ENCODE assay signal across 12 cellular contexts in genomic region chr16:2388875-2389433, GRCh38. TPM values are rescaled to one million over a fixed set of nuclear protein-coding genes. Genes with fewer than 3 reads are reported as not detected.
DNase-seq lines count a peak whose midpoint lies in the region; ATAC-seq and TF ChIP-seq lines count a peak whose summit lies in the region.
"Had no signal": no experiment of that assay in that cellular context is flagged by ENCODE, and none has a peak within 500 bp of the region (broad histone marks: within the 10 kb centered on the region; RNA-seq: fewer than 3 reads in every experiment).

No MANE protein-coding gene starts in this region.

- H3K9me3 ChIP-seq in body of pancreas (no peaks in the 10 kb centered on the region), right lobe of liver (no peaks in the 10 kb centered on the region)

- TF ChIP-seq CTCF in body of pancreas (IDR thresholded peaks at IDR 0.05) (peak in 1 of 7 experiments; percentile 3), right lobe of liver (IDR thresholded peaks at IDR 0.05) (no peak)

- CTCF ChIA-PET in activated CD4-positive, alpha-beta memory T cell treated with anti-CD3 and anti-CD28 coated beads for 36 hours (lab: Charles Lee) = no interaction called here

- peak overlapping the region; percentile 53 to 68 (median 66) for H3K27ac ChIP-seq in body of pancreas
- H3K27ac ChIP-seq in right lobe of liver = no peak overlapping the region

- no peaks in the 10 kb centered on the region for H3K27me3 ChIP-seq in body of pancreas
- no peaks in the 10 kb centered on the region for H3K27me3 ChIP-seq in right lobe of liver

- H3K4me1 ChIP-seq in body of pancreas = peaks cover 24% of the 10 kb centered on the region
- H3K4me1 ChIP-seq in right lobe of liver = no peaks in the 10 kb centered on the region

- intact Hi-C loops in body of pancreas (cut with DNase I) = no loop called here
- intact Hi-C loops in right lobe of liver (cut with DNase I) = no loop called here
- intact Hi-C loops in activated CD4-positive, alpha-beta memory T cell treated with anti-CD3 and anti-CD28 coated beads for 36 hours (cut with micrococcal nuclease) = no loop called here

- DNase-seq in ELR (ENCODE audit: low read depth) (peak; percentile 62), NCI-H2029 treated with DMSO at 0.1 percent for 48 hours (lab: John Stamatoyannopoulos, UW) (peak; percentile 73), body of pancreas (peak; percentile 94 to 97 (median 95)), right lobe of liver (peak; percentile 48 to 65 (median 55)), erythroblast (lab: John Stamatoyannopoulos, UW) (no peak), 8988T (no peak)
- DNase-seq in activated CD4-positive, alpha-beta memory T cell treated with anti-CD3 and anti-CD28 coated beads for 36 hours = no peak
- DNase-seq: activated CD4-positive, alpha-beta memory T cell treated with anti-CD3 and anti-CD28 coated beads, Interleukin-2, amount 10 ng/mL, durations not matched to agents 7 days and 5 days; amniotic stem cell; NCI-H1048 had no signal

- 7 to 17% methylated on average over 2 of the region's 2 CpGs for WGBS in body of pancreas, 2 donors
- 14% methylated on average over 2 of the region's 2 CpGs for WGBS in right lobe of liver (ENCODE audit: insufficient coverage, low coverage, low lambda C conversion rate, missing lambda C conversion rate)

- peaks cover 3% of the 10 kb centered on the region for H3K27me3 Mint-ChIP-seq in activated CD4-positive, alpha-beta memory T cell treated with anti-CD3 and anti-CD28 coated beads for 36 hours

- H3K9me3 Mint-ChIP-seq in activated CD4-positive, alpha-beta memory T cell treated with anti-CD3 and anti-CD28 coated beads for 36 hours = peaks cover 8% of the 10 kb centered on the region
- H3K9me3 Mint-ChIP-seq: activated CD4-positive, alpha-beta memory T cell treated with anti-CD3 and anti-CD28 coated beads, Interleukin-2, amount 10 ng/mL, durations not matched to agents 7 days and 5 days had no signal

- POLR2A ChIA-PET in activated CD4-positive, alpha-beta memory T cell treated with anti-CD3 and anti-CD28 coated beads for 36 hours (lab: Charles Lee) = no interaction called here

- H3K4me3 Mint-ChIP-seq in activated CD4-positive, alpha-beta memory T cell treated with anti-CD3 and anti-CD28 coated beads for 36 hours = no peak overlapping the region
- H3K4me3 Mint-ChIP-seq: activated CD4-positive, alpha-beta memory T cell treated with anti-CD3 and anti-CD28 coated beads, Interleukin-2, amount 10 ng/mL, durations not matched to agents 7 days and 5 days; stimulated activated memory B cell treated with anti-CD40 and anti-IgM and Interleukin-4, amounts not matched to agents 10 μg/mL and 1 μg/mL and 100 μg/mL, for 72 hours had no signal

- no peak overlapping the region for H3K4me3 ChIP-seq in body of pancreas
- H3K4me3 ChIP-seq in right lobe of liver = no peak overlapping the region

- no peaks in the 10 kb centered on the region for H3K36me3 ChIP-seq in body of pancreas (replicated peaks in 1 of 2; ENCODE audit: insufficient read depth in 1 of 2, low read depth in 2 of 2)
- no peaks in the 10 kb centered on the region for H3K36me3 ChIP-seq in right lobe of liver

- ATAC-seq in body of pancreas (peak; percentile 100), right lobe of liver (peak; percentile 53 to 99 (median 80)), HG03135 (IDR thresholded peaks at IDR 0.05; ENCODE audit: unreplicated experiment) (no peak)
- ATAC-seq: stimulated activated memory B cell treated with anti-CD40 and anti-IgM and Interleukin-4, amounts not matched to agents 10 μg/mL and 1 μg/mL and 100 μg/mL, for 72 hours had no signal

- H3K4me1 Mint-ChIP-seq in activated CD4-positive, alpha-beta memory T cell treated with anti-CD3 and anti-CD28 coated beads for 36 hours (ENCODE audit: low read depth) = peaks cover 3% of the 10 kb centered on the region
- H3K4me1 Mint-ChIP-seq: stimulated activated memory B cell treated with anti-CD40 and anti-IgM and Interleukin-4, amounts not matched to agents 10 μg/mL and 1 μg/mL and 100 μg/mL, for 72 hours had no signal

- peaks cover 3% of the 10 kb centered on the region for H3K36me3 Mint-ChIP-seq in activated CD4-positive, alpha-beta memory T cell treated with anti-CD3 and anti-CD28 coated beads for 36 hours

- TF ChIP-seq POLR2A in body of pancreas (IDR thresholded peaks at IDR 0.05) = peak in 1 of 3 donors; percentile 22
- TF ChIP-seq POLR2A in right lobe of liver (IDR thresholded peaks at IDR 0.05) = no peak
- TF ChIP-seq POLR2A in erythroblast (IDR thresholded peaks at IDR 0.05; ENCODE audit: low read length) = no peak

- no peak overlapping the region for H3K27ac Mint-ChIP-seq in activated CD4-positive, alpha-beta memory T cell treated with anti-CD3 and anti-CD28 coated beads for 36 hours
- H3K27ac Mint-ChIP-seq: activated CD4-positive, alpha-beta memory T cell treated with anti-CD3 and anti-CD28 coated beads, Interleukin-2, amount 10 ng/mL, durations not matched to agents 7 days and 5 days; stimulated activated memory B cell treated with anti-CD40 and anti-IgM and Interleukin-4, amounts not matched to agents 10 μg/mL and 1 μg/mL and 100 μg/mL, for 72 hours had no signal

RNA-seq across cellular contexts. Expression of gene CCNF, which starts 40.3 kb away (rescaled TPM):
- 1 to 10 TPM in 1 of 2 donors, under 1 TPM in 1; 0.99 to 2.3 TPM for total RNA-seq in body of pancreas
- total RNA-seq in right lobe of liver = 1 to 10 TPM; 1.3 to 2.7 (median 1.7) TPM
- total RNA-seq in activated CD4-positive, alpha-beta memory T cell treated with anti-CD3 and anti-CD28 coated beads for 36 hours = 10 to 100 TPM; 53.5 to 54.7 TPM

RNA-seq across cellular contexts. Expression of gene ABCA3, which starts 48.4 kb away (rescaled TPM):
- total RNA-seq in body of pancreas (10 to 100 TPM; 13.8 to 21.0 TPM), right lobe of liver (1 to 10 TPM; 1.2 to 2.9 (median 2.1) TPM)
- total RNA-seq in activated CD4-positive, alpha-beta memory T cell treated with anti-CD3 and anti-CD28 coated beads for 36 hours = 1 to 10 TPM; 6.1 to 6.4 TPM

Comparison
In these comparisons a context has a peak if more than half of its experiments do, and no peak if none do; other contexts are left out.
1. DNase-seq: peak in ELR (single experiment), NCI-H2029 treated with DMSO at 0.1 percent for 48 hours (single experiment), body of pancreas (4 of 4) and right lobe of liver (3 of 3); none in activated CD4-positive, alpha-beta memory T cell treated with anti-CD3 and anti-CD28 coated beads for 36 hours (single experiment), erythroblast (0 of 2) and 8988T (single experiment).
2. H3K27ac ChIP-seq: peak in body of pancreas (4 of 4); none in right lobe of liver (0 of 3).
3. RNA of gene CCNF, which starts 40.3 kb away (total RNA-seq): 53.5 to 54.7 TPM in activated CD4-positive, alpha-beta memory T cell treated with anti-CD3 and anti-CD28 coated beads for 36 hours; 0.99 to 2.3 TPM in body of pancreas and 1.3 to 2.7 TPM in right lobe of liver; every median in the first group is over 10 times any median in the second.